1 cellular context compared by ENCODE assay signal in genomic region chr3:160226740-160227048, GRCh38.
TF ChIP-seq lines count a peak whose summit lies in the region.

No MANE protein-coding gene starts in this region.

TF ChIP-seq in SK-N-SH treated with all-trans-retinoic acid at 6 μM for 48 hours, 23 proteins besides CTCF, POLR2A, EP300 and RAD21 (continued from another document):
- TF ChIP-seq, protein P1, sequence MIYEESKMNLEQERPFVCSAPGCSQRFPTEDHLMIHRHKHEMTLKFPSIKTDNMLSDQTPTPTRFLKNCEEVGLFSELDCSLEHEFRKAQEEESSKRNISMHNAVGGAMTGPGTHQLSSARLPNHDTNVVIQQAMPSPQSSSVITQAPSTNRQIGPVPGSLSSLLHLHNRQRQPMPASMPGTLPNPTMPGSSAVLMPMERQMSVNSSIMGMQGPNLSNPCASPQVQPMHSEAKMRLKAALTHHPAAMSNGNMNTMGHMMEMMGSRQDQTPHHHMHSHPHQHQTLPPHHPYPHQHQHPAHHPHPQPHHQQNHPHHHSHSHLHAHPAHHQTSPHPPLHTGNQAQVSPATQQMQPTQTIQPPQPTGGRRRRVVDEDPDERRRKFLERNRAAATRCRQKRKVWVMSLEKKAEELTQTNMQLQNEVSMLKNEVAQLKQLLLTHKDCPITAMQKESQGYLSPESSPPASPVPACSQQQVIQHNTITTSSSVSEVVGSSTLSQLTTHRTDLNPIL (CRISPR knock-in tag; IDR thresholded peaks at IDR 0.05; ENCODE audit: low read depth) = no peak
- TF ChIP-seq, protein P2, sequence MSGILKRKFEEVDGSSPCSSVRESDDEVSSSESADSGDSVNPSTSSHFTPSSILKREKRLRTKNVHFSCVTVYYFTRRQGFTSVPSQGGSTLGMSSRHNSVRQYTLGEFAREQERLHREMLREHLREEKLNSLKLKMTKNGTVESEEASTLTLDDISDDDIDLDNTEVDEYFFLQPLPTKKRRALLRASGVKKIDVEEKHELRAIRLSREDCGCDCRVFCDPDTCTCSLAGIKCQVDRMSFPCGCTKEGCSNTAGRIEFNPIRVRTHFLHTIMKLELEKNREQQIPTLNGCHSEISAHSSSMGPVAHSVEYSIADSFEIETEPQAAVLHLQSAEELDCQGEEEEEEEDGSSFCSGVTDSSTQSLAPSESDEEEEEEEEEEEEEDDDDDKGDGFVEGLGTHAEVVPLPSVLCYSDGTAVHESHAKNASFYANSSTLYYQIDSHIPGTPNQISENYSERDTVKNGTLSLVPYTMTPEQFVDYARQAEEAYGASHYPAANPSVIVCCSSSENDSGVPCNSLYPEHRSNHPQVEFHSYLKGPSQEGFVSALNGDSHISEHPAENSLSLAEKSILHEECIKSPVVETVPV (CRISPR knock-in tag; IDR thresholded peaks at IDR 0.05) = no peak
- no peak for TF ChIP-seq CSDC2 (CRISPR knock-in tag; IDR thresholded peaks at IDR 0.05)
- TF ChIP-seq ZNF8 (CRISPR knock-in tag; IDR thresholded peaks at IDR 0.05) = no peak
- no peak for TF ChIP-seq ARNTL (CRISPR knock-in tag; IDR thresholded peaks at IDR 0.05; ENCODE audit: borderline replicate concordance, low read depth)
- TF ChIP-seq BACH2 (CRISPR knock-in tag; IDR thresholded peaks at IDR 0.05; ENCODE audit: borderline replicate concordance) = no peak
- TF ChIP-seq ZC3H10 (CRISPR knock-in tag; IDR thresholded peaks at IDR 0.05) = no peak
- no peak for TF ChIP-seq ZNF565 (CRISPR knock-in tag; conservative IDR thresholded peaks at IDR 0.05; ENCODE audit: low read depth)
- TF ChIP-seq ISL1 (CRISPR knock-in tag; IDR thresholded peaks at IDR 0.05) = no peak
- TF ChIP-seq ZFP30 (CRISPR knock-in tag; IDR thresholded peaks at IDR 0.05) = no peak
- no peak for TF ChIP-seq PATZ1 (CRISPR knock-in tag; IDR thresholded peaks at IDR 0.05; ENCODE audit: borderline replicate concordance)
- TF ChIP-seq OSR1 (CRISPR knock-in tag; IDR thresholded peaks at IDR 0.05) = no peak
